In genomic region chr3:107271787-107272387, GRCh38 we compare ENCODE assay signal across 9 cellular contexts.
DNase-seq lines count a peak whose midpoint lies in the region; ATAC-seq, FAIRE-seq and TF ChIP-seq lines count a peak whose summit lies in the region.
"Had no signal": no experiment of that assay in that cellular context is flagged by ENCODE, and none has a peak within 500 bp of the region (broad histone marks: within the 10 kb centered on the region; RNA-seq: fewer than 3 reads in every experiment).

No MANE protein-coding gene starts in this region.

- H3K27ac ChIP-seq in KMS-11, result no peak overlapping the region
- H3K27ac ChIP-seq: SJCRH30 had no signal

- H2AFZ ChIP-seq in KMS-11 (ENCODE audit: low read depth), result no peak overlapping the region

- H4K20me1 ChIP-seq in KMS-11 (ENCODE audit: insufficient read depth), result no peaks in the 10 kb centered on the region

- H3K4me3 ChIP-seq in KMS-11 (IDR thresholded peaks at IDR 0.05; ENCODE audit: insufficient read depth, low read depth, low read length), result no peak overlapping the region
- no peak overlapping the region for H3K4me3 ChIP-seq in epithelial cell of proximal tubule (ENCODE audit: low read depth, low read length)
- H3K4me3 ChIP-seq: SJCRH30 had no signal

- H3K9ac ChIP-seq in KMS-11, result no peak overlapping the region

- TF ChIP-seq CTCF in D721Med (IDR thresholded peaks at IDR 0.05; ENCODE audit: insufficient read depth, missing control alignments) (peak; percentile 65), GM20000 (IDR thresholded peaks at IDR 0.05; ENCODE audit: extremely low read depth, missing control alignments) (no peak), KMS-11 (conservative IDR thresholded peaks at IDR 0.05; ENCODE audit: low read depth, low read length) (peak; percentile 76), epithelial cell of proximal tubule (conservative IDR thresholded peaks at IDR 0.05; ENCODE audit: low read depth, low read length) (peak; percentile 70), nephron progenitor cell (IDR thresholded peaks at IDR 0.05) (peak; percentile 65)

- no peaks in the 10 kb centered on the region for H3K27me3 Mint-ChIP-seq in nephron progenitor cell (ENCODE audit: low read depth, poor library complexity)

- no peak overlapping the region for H3K27ac Mint-ChIP-seq in nephron progenitor cell

- no peaks in the 10 kb centered on the region for H3K4me1 ChIP-seq in KMS-11 (ENCODE audit: low read depth, poor library complexity, severe bottlenecking)
- H3K4me1 ChIP-seq: SJCRH30 had no signal

- H3K4me3 Mint-ChIP-seq in nephron progenitor cell, result no peak overlapping the region

- DNase-seq in D721Med (ENCODE audit: insufficient read length, low spot score) (peak; percentile 10), GM20000 (ENCODE audit: low spot score) (peak; percentile 34), RPMI8226 (peak; percentile 8), epithelial cell of proximal tubule (ENCODE audit: low read depth) (peak; percentile 6), nephron progenitor cell (no peak), cortex of kidney (lab: John Stamatoyannopoulos, UW) (no peak)

- no peaks in the 10 kb centered on the region for H3K9me3 Mint-ChIP-seq in nephron progenitor cell

- H3K4me1 Mint-ChIP-seq in nephron progenitor cell, result peaks cover 7% of the 10 kb centered on the region

- no peaks in the 10 kb centered on the region for H3K36me3 Mint-ChIP-seq in nephron progenitor cell (ENCODE audit: low read depth)

- H3K4me2 ChIP-seq in KMS-11, result no peak overlapping the region

- H3K36me3 ChIP-seq in KMS-11 (ENCODE audit: insufficient read depth), result no peaks in the 10 kb centered on the region
- H3K36me3 ChIP-seq: SJCRH30 had no signal

- H3K79me2 ChIP-seq in KMS-11 (ENCODE audit: insufficient read depth, low read depth), result no peaks in the 10 kb centered on the region

- FAIRE-seq in D721Med (lab: Jason Lieb, UNC), result peak; percentile 95

- ATAC-seq in GM19397 (IDR thresholded peaks at IDR 0.05; ENCODE audit: unreplicated experiment), result no peak

- H3K27me3 ChIP-seq in KMS-11 (ENCODE audit: insufficient read depth, low read depth), result no peaks in the 10 kb centered on the region
- H3K27me3 ChIP-seq: SJCRH30 had no signal

Comparison
In these comparisons a context has a peak if more than half of its experiments do, and no peak if none do; other contexts are left out.
1. DNase-seq: peak in D721Med (single experiment), GM20000 (single experiment), RPMI8226 (single experiment) and epithelial cell of proximal tubule (single experiment); none in nephron progenitor cell (single experiment) and cortex of kidney (single experiment).